In the genomic region with DNA sequence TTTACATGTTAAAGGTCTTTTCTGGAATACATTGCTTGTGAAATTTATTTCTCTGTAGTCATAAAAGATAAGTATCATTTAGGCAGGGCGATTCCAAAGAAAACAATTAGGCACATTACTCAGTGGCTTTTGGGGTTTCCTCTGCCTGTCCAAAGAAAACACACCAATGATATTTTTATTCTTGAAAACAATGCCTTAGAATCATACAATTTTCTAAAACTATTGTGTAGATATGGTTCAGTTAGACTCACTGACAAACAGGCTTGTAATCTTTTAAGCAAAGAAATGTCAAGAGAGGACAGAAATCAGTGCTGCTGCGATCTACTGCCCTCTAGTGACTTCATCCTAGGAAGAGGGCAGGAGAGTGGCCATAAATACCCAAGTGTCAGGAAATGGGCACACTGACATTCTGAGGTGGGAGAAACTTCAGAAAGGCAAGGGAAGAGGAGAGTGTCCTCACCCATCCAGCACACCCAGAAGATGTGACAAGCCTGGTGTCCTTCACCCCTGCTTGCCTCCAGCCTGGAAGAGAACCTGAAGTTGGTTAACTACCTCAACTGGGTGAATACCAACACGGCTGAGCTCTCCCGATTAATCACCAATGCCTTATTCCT, we compare ENCODE assay signal across 8 cellular contexts.
DNase-seq lines count a peak whose midpoint lies in the region; ATAC-seq, FAIRE-seq and TF ChIP-seq lines count a peak whose summit lies in the region.

No MANE protein-coding gene starts in this region.

- TF ChIP-seq EP300 in A549 (IDR thresholded peaks at IDR 0.05) = no peak

- CTCF ChIA-PET in A549 (lab: Yijun Ruan, JAX) = interaction anchor here (0.8 to 1.4 kb wide), 4 partner anchors 11 to 119 kb away, joined by 3 to 10 read pairs (median 3); no protein-coding TSS in a partner anchor
- CTCF ChIA-PET in activated naive CD4-positive, alpha-beta T cell treated with anti-CD3 and anti-CD28 coated beads, Interleukin-2, amount 10 ng/mL, durations not matched to agents 7 days and 5 days (lab: Charles Lee) = interaction anchor here (1.0 to 2.1 kb wide), 2 partner anchors 12 to 13 kb away, joined by 3 to 8 read pairs; no protein-coding TSS in a partner anchor

- no peaks in the 10 kb centered on the region for H3K4me1 ChIP-seq in A549

- DNase-seq in A549 (ENCODE audit: low read depth in 1 of 2, low spot score in 1 of 2) (peak; percentile 32 to 52), EL (peak; percentile 54), NCI-H2029 treated with DMSO at 0.1 percent for 48 hours (lab: John Stamatoyannopoulos, UW) (peak; percentile 27), glutamatergic neuron (no peak), retina (peak; percentile 38), cortex of kidney (lab: John Stamatoyannopoulos, UW) (no peak)
- peak; percentile 58 for DNase-seq in activated naive CD4-positive, alpha-beta T cell treated with anti-CD3 and anti-CD28 coated beads, Interleukin-2, amount 10 ng/mL, durations not matched to agents 7 days and 5 days

- peaks cover 63% of the 10 kb centered on the region for H3K36me3 Mint-ChIP-seq in activated naive CD4-positive, alpha-beta T cell treated with anti-CD3 and anti-CD28 coated beads, Interleukin-2, amount 10 ng/mL, durations not matched to agents 7 days and 5 days
- H3K36me3 Mint-ChIP-seq in glutamatergic neuron (ENCODE audit: unreplicated experiment) = no peaks in the 10 kb centered on the region

- ATAC-seq in A549 (peak; percentile 92 to 93), GM18505 (IDR thresholded peaks at IDR 0.05; ENCODE audit: unreplicated experiment) (no peak)

- H3K27ac ChIP-seq in A549 = no peak overlapping the region

- H3K4me1 Mint-ChIP-seq in activated naive CD4-positive, alpha-beta T cell treated with anti-CD3 and anti-CD28 coated beads, Interleukin-2, amount 10 ng/mL, durations not matched to agents 7 days and 5 days = peaks cover 43% of the 10 kb centered on the region
- H3K4me1 Mint-ChIP-seq in glutamatergic neuron (ENCODE audit: low read depth, unreplicated experiment) = peaks cover 15% of the 10 kb centered on the region

- H3K27me3 Mint-ChIP-seq in activated naive CD4-positive, alpha-beta T cell treated with anti-CD3 and anti-CD28 coated beads, Interleukin-2, amount 10 ng/mL, durations not matched to agents 7 days and 5 days = no peaks in the 10 kb centered on the region
- H3K27me3 Mint-ChIP-seq in glutamatergic neuron (ENCODE audit: unreplicated experiment) = peaks cover 5% of the 10 kb centered on the region

- no peaks in the 10 kb centered on the region for H3K9me3 Mint-ChIP-seq in activated naive CD4-positive, alpha-beta T cell treated with anti-CD3 and anti-CD28 coated beads, Interleukin-2, amount 10 ng/mL, durations not matched to agents 7 days and 5 days
- no peaks in the 10 kb centered on the region for H3K9me3 Mint-ChIP-seq in glutamatergic neuron (ENCODE audit: unreplicated experiment)

- POLR2A ChIA-PET in A549 (lab: Yijun Ruan, JAX) = no interaction called here

- 75% methylated on average over 4 of the region's 4 CpGs for WGBS in A549 (ENCODE audit: missing lambda C conversion rate)

- no peaks in the 10 kb centered on the region for H3K9me3 ChIP-seq in A549

- H3K27ac Mint-ChIP-seq in activated naive CD4-positive, alpha-beta T cell treated with anti-CD3 and anti-CD28 coated beads, Interleukin-2, amount 10 ng/mL, durations not matched to agents 7 days and 5 days = peak overlapping the region; percentile 98
- peak overlapping the region; percentile 30 for H3K27ac Mint-ChIP-seq in glutamatergic neuron (ENCODE audit: unreplicated experiment)

- peak overlapping the region; percentile 37 for H3K4me3 Mint-ChIP-seq in activated naive CD4-positive, alpha-beta T cell treated with anti-CD3 and anti-CD28 coated beads, Interleukin-2, amount 10 ng/mL, durations not matched to agents 7 days and 5 days
- H3K4me3 Mint-ChIP-seq in glutamatergic neuron (ENCODE audit: unreplicated experiment) = no peak overlapping the region

- TF ChIP-seq CTCF in A549 (IDR thresholded peaks at IDR 0.05) = peak; percentile 73
- TF ChIP-seq CTCF in glutamatergic neuron (IDR thresholded peaks at IDR 0.05; ENCODE audit: partially characterized antibody, unreplicated experiment) = peak; percentile 28

- TF ChIP-seq POLR2A in A549 (IDR thresholded peaks at IDR 0.05; ENCODE audit: low read length) (no peak), GM18505 (IDR thresholded peaks at IDR 0.05; ENCODE audit: borderline replicate concordance, extremely low read depth, insufficient read depth, insufficient read length) (no peak)

- H3K4me2 ChIP-seq in A549 = no peak overlapping the region

- no peak for FAIRE-seq in A549 (lab: Jason Lieb, UNC)

- peak; percentile 57 to 58 for TF ChIP-seq RAD21 in A549 (conservative IDR thresholded peaks at IDR 0.05 in 1 of 2, IDR thresholded peaks at IDR 0.05 in 1 of 2)

- H3K4me3 ChIP-seq in A549 = no peak overlapping the region

TF ChIP-seq in A549, 52 proteins besides CTCF, POLR2A, EP300 and RAD21:
- TF ChIP-seq CBX8 (IDR thresholded peaks at IDR 0.05) (no peak), SMC3 (IDR thresholded peaks at IDR 0.05) (peak; percentile 48)

Comparison
In these comparisons a context has a peak if more than half of its experiments do, and no peak if none do; other contexts are left out.
1. DNase-seq: peak in A549 (2 of 2), EL (single experiment), NCI-H2029 treated with DMSO at 0.1 percent for 48 hours (single experiment), activated naive CD4-positive, alpha-beta T cell treated with anti-CD3 and anti-CD28 coated beads, Interleukin-2, amount 10 ng/mL, durations not matched to agents 7 days and 5 days (single experiment) and retina (single experiment); none in glutamatergic neuron (single experiment) and cortex of kidney (single experiment).